16 cellular contexts compared by ENCODE assay signal in the genomic region with DNA sequence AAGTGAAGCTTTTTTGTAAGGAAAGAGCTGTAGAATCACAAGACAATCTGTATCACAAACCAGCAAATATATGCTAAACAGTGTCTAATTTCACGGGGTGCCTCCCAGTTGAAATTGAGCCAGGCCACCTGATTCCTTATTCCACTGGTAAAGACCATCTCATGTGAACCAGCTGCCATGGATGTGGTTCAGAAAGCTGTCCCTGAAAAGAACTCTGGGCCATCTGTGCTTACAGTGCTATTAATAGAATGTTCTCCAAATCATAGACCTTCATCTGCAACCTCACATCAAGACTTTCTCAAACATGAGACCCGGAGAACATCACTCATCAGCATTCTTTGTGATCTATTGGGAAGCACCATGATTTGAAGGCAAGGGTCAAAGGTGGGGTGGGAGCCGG.
"Had no signal": no experiment of that assay in that cellular context is flagged by ENCODE, and none has a peak within 500 bp of the region (broad histone marks: within the 10 kb centered on the region; RNA-seq: fewer than 3 reads in every experiment).

No MANE protein-coding gene starts in this region.

- H3K4me1 ChIP-seq: left ventricle myocardium inferior, lower lobe of right lung, neural progenitor cell, parathyroid adenoma, prostate gland, right lobe of liver had no signal

- H3K79me2 ChIP-seq: parathyroid adenoma had no signal

- H3K36me3 ChIP-seq: left ventricle myocardium inferior, lower lobe of right lung, neural progenitor cell, prostate gland, right lobe of liver had no signal

- H3K9ac ChIP-seq: neural progenitor cell, parathyroid adenoma had no signal

- H3K9me3 Mint-ChIP-seq: memory B cell; mesothelial cell of epicardium; natural killer cell treated with Interleukin-12 subunit alpha and Interleukin-12 subunit beta and Interleukin-15 and Interleukin-18, amount 100 ng/mL, for 72 hours; neural progenitor cell had no signal

- H3K4me3 ChIP-seq: left ventricle myocardium inferior, lower lobe of right lung, neural progenitor cell, prostate gland, right lobe of liver, skin epidermis had no signal

- H3K4me1 Mint-ChIP-seq: mesothelial cell of epicardium had no signal

- H3K27ac ChIP-seq: left ventricle myocardium inferior, lower lobe of right lung, neural progenitor cell, parathyroid adenoma, prostate gland, right lobe of liver, skin epidermis had no signal

- H3K4me2 ChIP-seq: neural progenitor cell had no signal

- H3K36me3 Mint-ChIP-seq: memory B cell; mesothelial cell of epicardium; natural killer cell treated with Interleukin-12 subunit alpha and Interleukin-12 subunit beta and Interleukin-15 and Interleukin-18, amount 100 ng/mL, for 72 hours; neural progenitor cell had no signal

- H3K9me3 ChIP-seq: left ventricle myocardium inferior, lower lobe of right lung, prostate gland, right lobe of liver had no signal

- ATAC-seq: esophagus mucosa; lower lobe of right lung; natural killer cell treated with Interleukin-12 subunit alpha and Interleukin-12 subunit beta and Interleukin-15 and Interleukin-18, amount 100 ng/mL, for 72 hours; right lobe of liver had no signal

- H3K27ac Mint-ChIP-seq: memory B cell; mesothelial cell of epicardium; natural killer cell treated with Interleukin-12 subunit alpha and Interleukin-12 subunit beta and Interleukin-15 and Interleukin-18, amount 100 ng/mL, for 72 hours; neural progenitor cell had no signal

- DNase-seq: effector memory CD4-positive, alpha-beta T cell; left ventricle myocardium inferior; lower lobe of right lung; occipital lobe; retina; right lobe of liver; stimulated activated naive CD4-positive, alpha-beta T cell treated with Interleukin-2 at 50 U/mL for 16 hours; trophoblast cell had no signal

- H3K27me3 ChIP-seq: neural progenitor cell, right lobe of liver had no signal

- H2AFZ ChIP-seq: neural progenitor cell, parathyroid adenoma had no signal

- H3K4me3 Mint-ChIP-seq: memory B cell; mesothelial cell of epicardium; natural killer cell treated with Interleukin-12 subunit alpha and Interleukin-12 subunit beta and Interleukin-15 and Interleukin-18, amount 100 ng/mL, for 72 hours; neural progenitor cell had no signal
